In genomic region chr12:113684053-113684907, GRCh38 we compare ENCODE assay signal across 16 cellular contexts.
DNase-seq lines count a peak whose midpoint lies in the region; ATAC-seq and TF ChIP-seq lines count a peak whose summit lies in the region.
"Had no signal": no experiment of that assay in that cellular context is flagged by ENCODE, and none has a peak within 500 bp of the region (broad histone marks: within the 10 kb centered on the region; RNA-seq: fewer than 3 reads in every experiment).

No MANE protein-coding gene starts in this region.

- DNase-seq in AG20443 (ENCODE audit: low spot score) (peak; percentile 47), HT1080 (ENCODE audit: low read depth) (peak; percentile 58), NCI-H748 treated with DMSO at 0.1 percent for 48 hours (lab: John Stamatoyannopoulos, UW) (peak; percentile 30), fibroblast of mammary gland (ENCODE audit: low read depth) (peak; percentile 20), Karpas-422 (no peak), dedifferentiated amniotic fluid mesenchymal stem cell (ENCODE audit: extremely low spot score) (no peak)
- DNase-seq: activated T-cell treated with anti-CD3 and anti-CD28 coated beads for 4 hours; BE2C; central memory CD4-positive, alpha-beta T cell; DND-41; NCI-H187 treated with DMSO at 0.1 percent for 48 hours; stimulated activated CD4-positive, alpha-beta T cell treated with anti-CD3 and anti-CD28 coated beads, Interleukin-1b, Interleukin-23, amount 100 ng/mL, for 48 hours had no signal

- no peak overlapping the region for H3K4me3 ChIP-seq in fibroblast of mammary gland (ENCODE audit: control insufficient read depth, low read depth, low read length)
- H3K4me3 ChIP-seq in Karpas-422 (ENCODE audit: low read length), result no peak overlapping the region
- H3K4me3 ChIP-seq: GM12878, tibial nerve had no signal

- no peaks in the 10 kb centered on the region for H3K79me2 ChIP-seq in Karpas-422 (ENCODE audit: low read length)

- no peak for ATAC-seq in HG03378 (IDR thresholded peaks at IDR 0.05; ENCODE audit: unreplicated experiment)
- ATAC-seq in GM21737 (IDR thresholded peaks at IDR 0.05; ENCODE audit: unreplicated experiment), result no peak
- ATAC-seq: GM12878 had no signal

- no peaks in the 10 kb centered on the region for H4K20me1 ChIP-seq in Karpas-422 (ENCODE audit: insufficient read depth, low read depth, low read length)

- H3K9me2 ChIP-seq in Karpas-422 (replicated peaks; ENCODE audit: insufficient read depth, low read length), result no peaks in the 10 kb centered on the region

- H3K27me3 ChIP-seq in Karpas-422 (ENCODE audit: low read length), result 0 out of 2 replicates have a peak, but pooled peaks cover 2% of the 10 kb centered on the region
- H3K27me3 ChIP-seq: tibial nerve had no signal

- no peak overlapping the region for H3K4me2 ChIP-seq in Karpas-422 (ENCODE audit: low read depth, low read length, poor library complexity, severe bottlenecking)

- no peak overlapping the region for H3K9ac ChIP-seq in Karpas-422 (ENCODE audit: low read length)

- no peak overlapping the region for H2AFZ ChIP-seq in Karpas-422 (ENCODE audit: low read length)

- H3K27ac ChIP-seq in Karpas-422 (ENCODE audit: low read length), result no peak overlapping the region
- H3K27ac ChIP-seq: tibial nerve had no signal

- TF ChIP-seq CTCF in fibroblast of mammary gland (conservative IDR thresholded peaks at IDR 0.05; ENCODE audit: control insufficient read depth, insufficient read depth, low read depth, low read length), result no peak

- no peaks in the 10 kb centered on the region for H3K36me3 ChIP-seq in Karpas-422 (ENCODE audit: insufficient read depth, low read length)
- H3K36me3 ChIP-seq: BE2C, tibial nerve had no signal

- no peaks in the 10 kb centered on the region for H3K4me1 ChIP-seq in Karpas-422 (ENCODE audit: low read length)
- H3K4me1 ChIP-seq: BE2C, tibial nerve had no signal

- H3K9me3 ChIP-seq in Karpas-422 (ENCODE audit: low read length), result no peaks in the 10 kb centered on the region
- H3K9me3 ChIP-seq: BE2C, tibial nerve had no signal

Comparison
In these comparisons a context has a peak if more than half of its experiments do, and no peak if none do; other contexts are left out.
1. DNase-seq: peak in AG20443 (single experiment), HT1080 (single experiment), NCI-H748 treated with DMSO at 0.1 percent for 48 hours (single experiment) and fibroblast of mammary gland (single experiment); none in Karpas-422 (single experiment) and dedifferentiated amniotic fluid mesenchymal stem cell (single experiment).